In genomic region chr10:30873408-30873807, GRCh38 we compare ENCODE assay signal across 18 cellular contexts.
A peak's percentile ranks its signal among the peaks of the same experiment; 100 is the strongest.
DNase-seq lines count a peak whose midpoint lies in the region; ATAC-seq and TF ChIP-seq lines count a peak whose summit lies in the region.
"Had no signal": no experiment of that assay in that cellular context is flagged by ENCODE, and none has a peak within 500 bp of the region (broad histone marks: within the 10 kb centered on the region; RNA-seq: fewer than 3 reads in every experiment).

No MANE protein-coding gene starts in this region.

- TF ChIP-seq CTCF in epithelial cell of esophagus (IDR thresholded peaks at IDR 0.05; ENCODE audit: insufficient read depth, low read depth, low read length, missing control alignments) (no peak), psoas muscle (IDR thresholded peaks at IDR 0.05) (no peak)

- no peaks in the 10 kb centered on the region for H3K9me3 ChIP-seq in psoas muscle
- H3K9me3 ChIP-seq: A549; BLaER1 treated with 17β-estradiol and CSF1 and Interleukin-3, amounts not matched to agents 10 nM and 100 nM had no signal

- H3K27me3 ChIP-seq in psoas muscle (ENCODE audit: insufficient read depth in 3 of 3, low read length in 2 of 3) = no peaks in the 10 kb centered on the region
- H3K27me3 ChIP-seq: BLaER1 treated with 17β-estradiol and CSF1 and Interleukin-3, amounts not matched to agents 10 nM and 100 nM had no signal

- peak; percentile 30 for DNase-seq in ELR (ENCODE audit: low read depth)
- DNase-seq in NCI-H524 (lab: John Stamatoyannopoulos, UW) = peak; percentile 1 to 46
- peak; percentile 25 for DNase-seq in epithelial cell of esophagus (ENCODE audit: low read depth)
- no peak for DNase-seq in psoas muscle
- DNase-seq in ACHN = no peak
- no peak for DNase-seq in EL
- DNase-seq: CD8-positive, alpha-beta memory T cell; NCI-H1417; NCI-H187 treated with DMSO at 0.1 percent for 48 hours; NCI-H226; NCI-H526 treated with DMSO at 0.1 percent for 48 hours; SW 1271 had no signal

- 84 to 91% (median 85%) methylated on average over 1 of the region's 1 CpG for WGBS in psoas muscle, 3 donors

- intact Hi-C loops in psoas muscle (cut with DNase I) = no loop called here

- in situ Hi-C loops in ACHN (cut with HindIII; ENCODE audit: low pct_ligation_motif_present, low pct_unique_long_range_greater_than_20kb, low sequenced_read_pairs) = no loop called here

- H3K4me3 ChIP-seq in epithelial cell of esophagus (ENCODE audit: low read length) (no peak overlapping the region), psoas muscle (no peak overlapping the region)
- H3K4me3 ChIP-seq: A549; BLaER1 treated with 17β-estradiol and CSF1 and Interleukin-3, amounts not matched to agents 10 nM and 100 nM had no signal

- no peaks in the 10 kb centered on the region for H3K4me1 ChIP-seq in psoas muscle
- H3K4me1 ChIP-seq: A549; BLaER1 treated with 17β-estradiol and CSF1 and Interleukin-3, amounts not matched to agents 10 nM and 100 nM had no signal

- ATAC-seq in psoas muscle = peak in 3 of 4 donors; percentile 51 to 70 (median 63)
- ATAC-seq in GM18511 (IDR thresholded peaks at IDR 0.05; ENCODE audit: unreplicated experiment) = no peak
- ATAC-seq: A549, Panc1, Right ventricle myocardium inferior had no signal

- no peak overlapping the region for H3K27ac ChIP-seq in psoas muscle
- H3K27ac ChIP-seq: A549; BLaER1 treated with 17β-estradiol and CSF1 and Interleukin-3, amounts not matched to agents 10 nM and 100 nM; KMS-11 had no signal

- peaks cover 0 to 24% of the 10 kb centered on the region in 2 donors for H3K36me3 ChIP-seq in psoas muscle (ENCODE audit: insufficient read depth in 1 of 2, low read depth in 1 of 2)

Comparison
In these comparisons a context has a peak if more than half of its experiments do, and no peak if none do; other contexts are left out.
1. DNase-seq: peak in ELR (single experiment), NCI-H524 (2 of 2) and epithelial cell of esophagus (single experiment); none in psoas muscle (0 of 2), ACHN (single experiment) and EL (single experiment).